8 cellular contexts compared by ENCODE assay signal in the genomic region with DNA sequence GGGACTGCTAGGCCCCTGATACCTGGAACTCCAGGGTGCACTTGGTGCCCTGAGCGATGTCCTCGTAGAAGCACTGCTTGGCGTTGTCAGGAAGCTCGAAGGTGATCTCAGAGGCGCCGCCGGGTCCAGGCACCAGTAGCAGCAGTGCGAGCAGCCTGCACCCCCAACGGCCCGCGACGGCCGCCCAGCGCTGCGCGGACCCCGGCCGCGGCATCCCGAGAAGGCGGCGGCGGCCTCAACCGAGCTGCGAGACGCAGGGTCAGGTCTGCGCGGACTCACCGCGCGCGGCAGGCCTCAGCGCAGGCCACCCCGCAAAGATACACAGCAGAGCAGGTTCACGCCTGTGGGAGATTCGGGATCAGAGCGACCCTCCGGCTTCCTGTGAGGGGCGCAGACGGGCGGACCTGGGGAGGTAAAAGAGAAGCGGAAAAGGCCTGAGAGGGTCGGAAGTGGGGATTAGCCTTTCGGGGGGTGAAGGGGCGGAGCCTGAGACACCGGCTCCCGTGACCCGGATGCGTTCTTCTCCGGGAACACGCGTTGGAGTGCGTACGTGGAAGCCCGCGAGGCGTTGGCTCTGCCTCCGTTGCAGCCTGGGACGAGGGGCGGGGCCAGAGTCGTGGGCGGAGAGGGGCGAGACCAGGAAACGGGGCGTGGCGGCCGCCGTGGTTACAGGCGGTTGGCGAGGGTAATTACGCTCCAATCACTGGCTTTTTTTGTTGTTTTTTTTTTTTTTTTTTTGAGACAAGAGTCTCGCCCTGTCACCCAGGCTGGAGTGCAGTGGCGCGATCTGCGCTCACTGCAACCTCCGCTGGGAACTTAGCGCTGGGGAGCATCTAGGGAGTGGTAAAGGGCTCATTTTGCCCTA. TPM values are rescaled to one million over a fixed set of nuclear protein-coding genes. Genes with fewer than 3 reads are reported as not detected.
A peak's percentile ranks its signal among the peaks of the same experiment; 100 is the strongest.
DNase-seq lines count a peak whose midpoint lies in the region; ATAC-seq and TF ChIP-seq lines count a peak whose summit lies in the region.

A gene (minus strand): TSS at position 458 of the 865 bp plus-strand sequence. CDS start 244 bp downstream, at position 214.

- H3K4me1 Mint-ChIP-seq in T-helper 17 cell: peaks cover 26% of the 10 kb centered on the region

- H3K27me3 Mint-ChIP-seq in T-helper 17 cell: no peaks in the 10 kb centered on the region

- peaks cover 6% of the 10 kb centered on the region for H3K36me3 Mint-ChIP-seq in T-helper 17 cell (ENCODE audit: low read depth)

- H3K4me1 ChIP-seq in prostate gland (replicated peaks) (no peaks in the 10 kb centered on the region), urinary bladder (ENCODE audit: insufficient read depth) (peaks cover 2% of the 10 kb centered on the region)

- H3K9me3 ChIP-seq in T-helper 17 cell (ENCODE audit: control insufficient read depth, low read length, poor library complexity, severe bottlenecking) (no peaks in the 10 kb centered on the region), prostate gland (no peaks in the 10 kb centered on the region)

- no peaks in the 10 kb centered on the region for H3K27me3 ChIP-seq in prostate gland (replicated peaks; ENCODE audit: insufficient read depth)

- ATAC-seq in HG02885 (IDR thresholded peaks at IDR 0.05; ENCODE audit: poor library complexity, unreplicated experiment) (peak; percentile 88), T-helper 17 cell (peak; percentile 92), left ventricle myocardium superior (peak; percentile 99)

- under 1% methylated on average over 76 of the region's 77 CpGs for WGBS in prostate gland
- whole genome bisulfite sequencing in urinary bladder: under 1% methylated on average over 77 of the region's 77 CpGs

- TF ChIP-seq POLR2A in GM15510 (IDR thresholded peaks at IDR 0.05; ENCODE audit: borderline replicate concordance, extremely low read depth, insufficient read length) (peak; percentile 67), prostate gland (IDR thresholded peaks at IDR 0.05) (peak; percentile 90)

- intact Hi-C loops in left ventricle myocardium superior (cut with micrococcal nuclease) (no loop called here), prostate gland (cut with DNase I) (loop anchor here (5.0 to 10.0 kb wide), 2 partner anchors 81 to 216 kb away; a partner anchor contains a TSS)

- no peak within 1 kb of the TSS for H3K4me3 Mint-ChIP-seq in T-helper 17 cell

- no peak within 1 kb of the TSS for H3K27ac Mint-ChIP-seq in T-helper 17 cell

- no peaks in the 10 kb centered on the region for H3K36me3 ChIP-seq in prostate gland
- no peaks in the 10 kb centered on the region for H3K36me3 ChIP-seq in urinary bladder (ENCODE audit: insufficient read depth)

- peak within 1 kb of the TSS; percentile 78 for H3K27ac ChIP-seq in angular gyrus (ENCODE audit: low read depth, low read length)
- peak within 1 kb of the TSS; percentile 92 to 95 for H3K27ac ChIP-seq in prostate gland
- H3K27ac ChIP-seq in urinary bladder (ENCODE audit: low read depth): peak within 1 kb of the TSS; percentile 90

- peak in 2 of 4 experiments; percentile 30 to 40 for TF ChIP-seq CTCF in prostate gland (IDR thresholded peaks at IDR 0.05)

- H3K4me3 ChIP-seq in prostate gland (peak within 1 kb of the TSS; percentile 69 to 84), urinary bladder (ENCODE audit: low read depth, low read length) (peak within 1 kb of the TSS; percentile 80)

- DNase-seq in NCI-H1694 treated with DMSO at 0.1 percent for 48 hours (lab: John Stamatoyannopoulos, UW) (peak; percentile 90), T-helper 17 cell (peak; percentile 99), left ventricle myocardium superior (peak; percentile 100), prostate gland (ENCODE audit: low spot score) (peak; percentile 99)

RNA-seq across cellular contexts. Expression of the gene that starts here (rescaled TPM):
- total RNA-seq in T-helper 17 cell: 10 to 100 TPM; 49.0 to 53.7 TPM
- total RNA-seq in left ventricle myocardium superior: 66.7 TPM
- total RNA-seq in prostate gland: 100 to 1,000 TPM; 109 to 155 TPM
- 150 TPM for total RNA-seq in urinary bladder
- polyA plus RNA-seq in urinary bladder: 49.0 TPM

Comparison
In these comparisons a context has a peak if more than half of its experiments do, and no peak if none do; other contexts are left out.
1. Peak in every context shown above with its lines: DNase-seq, ATAC-seq, H3K4me3 ChIP-seq and H3K27ac ChIP-seq.